Comparison of ENCODE assay signal across 14 cellular contexts in genomic region chr17:46817151-46817900, GRCh38. TPM values are rescaled to one million over a fixed set of nuclear protein-coding genes. Genes with fewer than 3 reads are reported as not detected.
DNase-seq lines count a peak whose midpoint lies in the region; ATAC-seq and TF ChIP-seq lines count a peak whose summit lies in the region.
"Had no signal": no experiment of that assay in that cellular context is flagged by ENCODE, and none has a peak within 500 bp of the region (broad histone marks: within the 10 kb centered on the region; RNA-seq: fewer than 3 reads in every experiment).

No MANE protein-coding gene starts in this region.

- no peaks in the 10 kb centered on the region for H3K9me2 ChIP-seq in hepatocyte (replicated peaks; ENCODE audit: insufficient read depth)

- BruUV-seq in Caco-2 (replicated peaks; lab: Mats Ljungman, UMichigan): no TSS peak

- H3K27me3 Mint-ChIP-seq in Caco-2 (ENCODE audit: insufficient read depth, unreplicated experiment) (peaks cover 3% of the 10 kb centered on the region), neural progenitor cell (ENCODE audit: insufficient read depth, low read depth) (peaks cover 43% of the 10 kb centered on the region)

- intact Hi-C loops in Caco-2 (cut with micrococcal nuclease; ENCODE audit: unreplicated experiment): no loop called here

- peaks cover 19% of the 10 kb centered on the region for H3F3A ChIP-seq in neural progenitor cell (ENCODE audit: low read depth)

- no peaks in the 10 kb centered on the region; the same call in 1 of the 2 replicates for H3K36me3 ChIP-seq in Caco-2 (ENCODE audit: control insufficient read depth, insufficient read depth, low read length)
- no peaks in the 10 kb centered on the region for H3K36me3 ChIP-seq in HUES64 (ENCODE audit: insufficient read depth, low read length)
- no peaks in the 10 kb centered on the region for H3K36me3 ChIP-seq in hepatocyte (replicated peaks; ENCODE audit: insufficient read depth, low read depth)
- no peaks in the 10 kb centered on the region for H3K36me3 ChIP-seq in neural progenitor cell
- H3K36me3 ChIP-seq: gastroesophageal sphincter had no signal

- H3K9ac ChIP-seq in HUES64 (ENCODE audit: low read depth, low read length) (peak overlapping the region; percentile 24; the same call in 1 of the 2 replicates), neural progenitor cell (no peak overlapping the region)

- ATAC-seq in HG03457 (IDR thresholded peaks at IDR 0.05; ENCODE audit: unreplicated experiment): no peak
- ATAC-seq: gastroesophageal sphincter, right cardiac atrium had no signal

- no peak overlapping the region for H2AFZ ChIP-seq in hepatocyte
- H2AFZ ChIP-seq in neural progenitor cell (replicated peaks): no peak overlapping the region

- H3K4me3 Mint-ChIP-seq in Caco-2 (ENCODE audit: unreplicated experiment) (peak overlapping the region; percentile 63), neural progenitor cell (peak overlapping the region; percentile 94)

- no peaks in the 10 kb centered on the region for H3K9me3 Mint-ChIP-seq in Caco-2 (ENCODE audit: unreplicated experiment)
- H3K9me3 Mint-ChIP-seq in neural progenitor cell: no peaks in the 10 kb centered on the region

- peak overlapping the region; percentile 98 for H3K4me2 ChIP-seq in hepatocyte
- peak overlapping the region; percentile 56 for H3K4me2 ChIP-seq in neural progenitor cell

- no peaks in the 10 kb centered on the region for H3K9me3 ChIP-seq in Caco-2
- H3K9me3 ChIP-seq in HUES64 (ENCODE audit: insufficient read depth, low read depth, low read length): no peaks in the 10 kb centered on the region
- H3K9me3 ChIP-seq in hepatocyte (ENCODE audit: low read depth): no peaks in the 10 kb centered on the region
- no peaks in the 10 kb centered on the region for H3K9me3 ChIP-seq in neural progenitor cell (ENCODE audit: low read depth)

- WGBS in HUES64: 5% methylated on average over 21 of the region's 22 CpGs
- 17% methylated on average over 22 of the region's 22 CpGs for WGBS in hepatocyte (ENCODE audit: low lambda C conversion rate, missing lambda C conversion rate)

- H3K4me1 ChIP-seq in Caco-2 (peaks cover 18% of the 10 kb centered on the region; the same call in 1 of the 2 replicates), HUES64 (ENCODE audit: insufficient read depth, low read length) (peaks cover 60% of the 10 kb centered on the region), hepatocyte (ENCODE audit: insufficient read depth) (peaks cover 12% of the 10 kb centered on the region), neural progenitor cell (peaks cover 33% of the 10 kb centered on the region)

- H3K36me3 Mint-ChIP-seq in Caco-2 (ENCODE audit: insufficient read depth, unreplicated experiment) (no peaks in the 10 kb centered on the region), neural progenitor cell (peaks cover 14% of the 10 kb centered on the region)

- H3K27ac ChIP-seq in HUES64 (ENCODE audit: low read depth, low read length) (no peak overlapping the region), hepatocyte (no peak overlapping the region), neural progenitor cell (no peak overlapping the region)
- H3K27ac ChIP-seq: gastroesophageal sphincter, SK-N-MC had no signal

- H3K4me3 ChIP-seq in Caco-2 (ENCODE audit: low read depth, low read length) (no peak overlapping the region), HUES64 (ENCODE audit: low read length) (peak overlapping the region; percentile 64), hepatocyte (no peak overlapping the region), neural progenitor cell (no peak overlapping the region)
- H3K4me3 ChIP-seq: SK-N-MC had no signal

- no peaks in the 10 kb centered on the region for H4K20me1 ChIP-seq in hepatocyte (ENCODE audit: insufficient read depth, poor library complexity, severe bottlenecking)
- peaks cover 54% of the 10 kb centered on the region for H4K20me1 ChIP-seq in neural progenitor cell (ENCODE audit: low read depth)

- H3K79me2 ChIP-seq in hepatocyte (no peaks in the 10 kb centered on the region), neural progenitor cell (ENCODE audit: low read depth) (no peaks in the 10 kb centered on the region)

- DNase-seq in Caco-2 (no peak), hepatocyte (ENCODE audit: low spot score) (no peak), neural progenitor cell (ENCODE audit: low spot score) (peak; percentile 39), GM03348 (ENCODE audit: low spot score) (no peak), AG20443 (ENCODE audit: low spot score) (no peak)
- DNase-seq: effector memory CD4-positive, alpha-beta T cell; kidney glomerular epithelial cell; NCI-H1105; stimulated activated CD4-positive, alpha-beta T cell treated with anti-CD3 and anti-CD28 coated beads, Interleukin-4, amount 100 ng/mL, for 24 hours had no signal

- H3K4me1 Mint-ChIP-seq in Caco-2 (ENCODE audit: low read depth, unreplicated experiment): no peaks in the 10 kb centered on the region
- peaks cover 71% of the 10 kb centered on the region for H3K4me1 Mint-ChIP-seq in neural progenitor cell

- POLR2A ChIA-PET in Caco-2 (lab: Charles Lee): no interaction called here

- H3K27ac Mint-ChIP-seq in Caco-2 (ENCODE audit: unreplicated experiment): no peak overlapping the region
- peak overlapping the region; percentile 98 for H3K27ac Mint-ChIP-seq in neural progenitor cell

- CTCF ChIA-PET in Caco-2 (lab: Charles Lee): no interaction called here

- TF ChIP-seq CTCF in Caco-2 (IDR thresholded peaks at IDR 0.05; ENCODE audit: insufficient read depth in 1 of 2, low read depth in 1 of 2, low read length in 1 of 2, severe bottlenecking in 1 of 2, unreplicated experiment in 1 of 2): no peak
- no peak for TF ChIP-seq CTCF in hepatocyte (IDR thresholded peaks at IDR 0.05; ENCODE audit: poor library complexity)
- TF ChIP-seq CTCF in neural progenitor cell (IDR thresholded peaks at IDR 0.05): no peak

- H3K27me3 ChIP-seq in Caco-2 (replicated peaks; ENCODE audit: control insufficient read depth, insufficient read depth, low read length) (no peaks in the 10 kb centered on the region), HUES64 (ENCODE audit: insufficient read depth, low read length) (peaks cover 75% of the 10 kb centered on the region), hepatocyte (peaks cover 85% of the 10 kb centered on the region), neural progenitor cell (peaks cover 100% of the 10 kb centered on the region)

RNA-seq across cellular contexts. Expression of gene WNT3, which starts 1.2 kb away (rescaled TPM):
- total RNA-seq in Caco-2 (2022): 8.7 and 8.8 TPM in 2 replicates
- polyA plus RNA-seq in HUES64 (2013, experiment 1 of 2): 9.7 TPM
- 10.8 TPM for polyA plus RNA-seq in HUES64 (2013, experiment 2 of 2)
- total RNA-seq in hepatocyte: 5.3 and 6.1 TPM in 2 replicates
- polyA plus RNA-seq in hepatocyte: 5.3 and 7.3 TPM in 2 replicates
- 1.1 and 1.7 TPM in 2 replicates for total RNA-seq in neural progenitor cell (ENCODE audit: low replicate concordance)

RNA-seq across cellular contexts. Expression of gene WNT9B, which starts 34.1 kb away (rescaled TPM):
- not detected in 2 replicates for total RNA-seq in Caco-2 (2022)
- 0.20 TPM for polyA plus RNA-seq in HUES64 (2013, experiment 1 of 2)
- 0.38 TPM for polyA plus RNA-seq in HUES64 (2013, experiment 2 of 2)
- 2.6 and 3.0 TPM in 2 replicates for total RNA-seq in hepatocyte
- 0.33 and 2.4 TPM in 2 replicates for polyA plus RNA-seq in hepatocyte
- total RNA-seq in neural progenitor cell (ENCODE audit: low replicate concordance): 0.12 TPM in 1 of 2 replicates, not detected in the other
